ENCODE assay signal across 2 cellular contexts in genomic region chr7:28411876-28412662, GRCh38.
TF ChIP-seq lines count a peak whose summit lies in the region.

CREB5 (plus strand) TSS chr7:28412518; CDS start chr7:28412915, 397 bp downstream.

TF ChIP-seq in HepG2, 621 proteins besides CTCF, POLR2A, EP300 and RAD21:
- TF ChIP-seq ZNF407 (CRISPR knock-in tag; IDR thresholded peaks at IDR 0.05; ENCODE audit: not compliant biosample characterization) (no peak), ZSCAN25 (CRISPR knock-in tag; IDR thresholded peaks at IDR 0.05) (no peak), ZNF768 (CRISPR knock-in tag; IDR thresholded peaks at IDR 0.05) (no peak), ZNF772 (CRISPR knock-in tag; IDR thresholded peaks at IDR 0.05) (no peak), TSC22D2 (CRISPR knock-in tag; IDR thresholded peaks at IDR 0.05; ENCODE audit: borderline replicate concordance) (no peak), ZNF550 (CRISPR knock-in tag; IDR thresholded peaks at IDR 0.05; ENCODE audit: borderline replicate concordance) (no peak), ZNF225 (CRISPR knock-in tag; IDR thresholded peaks at IDR 0.05) (no peak), ZMAT3 (CRISPR knock-in tag; conservative IDR thresholded peaks at IDR 0.05) (no peak), ZNF326 (CRISPR knock-in tag; IDR thresholded peaks at IDR 0.05; ENCODE audit: borderline replicate concordance) (no peak), KLF9 (CRISPR knock-in tag; IDR thresholded peaks at IDR 0.05; ENCODE audit: low read depth) (no peak), ZNF317 (CRISPR knock-in tag; IDR thresholded peaks at IDR 0.05) (no peak), RBFOX2 (IDR thresholded peaks at IDR 0.05; ENCODE audit: low read depth, low read length) (no peak), ZNF850 (CRISPR knock-in tag; conservative IDR thresholded peaks at IDR 0.05) (no peak), RFXAP (CRISPR knock-in tag; IDR thresholded peaks at IDR 0.05; ENCODE audit: borderline replicate concordance) (no peak), MIXL1 (CRISPR knock-in tag; IDR thresholded peaks at IDR 0.05) (no peak), ZNF224 (CRISPR knock-in tag; IDR thresholded peaks at IDR 0.05) (no peak), ZFP91 (CRISPR knock-in tag; IDR thresholded peaks at IDR 0.05; ENCODE audit: borderline replicate concordance) (no peak)
TF ChIP-seq in HepG2: peak in this region for 0.

TF ChIP-seq in K562, 482 proteins besides CTCF, POLR2A, EP300 and RAD21:
- TF ChIP-seq STAT5B (CRISPR knock-in tag; IDR thresholded peaks at IDR 0.05), result no peak
TF ChIP-seq in K562: peak in this region for 0.
